ENCODE assay signal across 13 cellular contexts in genomic region chr16:84596801-84597517, GRCh38. TPM values are rescaled to one million over a fixed set of nuclear protein-coding genes. Genes with fewer than 3 reads are reported as not detected.
DNase-seq lines count a peak whose midpoint lies in the region; ATAC-seq, FAIRE-seq and TF ChIP-seq lines count a peak whose summit lies in the region.
"Had no signal": no experiment of that assay in that cellular context is flagged by ENCODE, and none has a peak within 500 bp of the region (broad histone marks: within the 10 kb centered on the region; RNA-seq: fewer than 3 reads in every experiment).

No MANE protein-coding gene starts in this region.

- ATAC-seq in upper lobe of right lung (no peak), pancreas (no peak), HG03432 (IDR thresholded peaks at IDR 0.05; ENCODE audit: unreplicated experiment) (no peak)
- ATAC-seq: psoas muscle had no signal

- no peaks in the 10 kb centered on the region for H3K9me3 Mint-ChIP-seq in activated naive CD4-positive, alpha-beta T cell treated with anti-CD3 and anti-CD28 coated beads, Interleukin-2, amount 50 U/mL, for 24 hours
- no peaks in the 10 kb centered on the region for H3K9me3 Mint-ChIP-seq in astrocyte (ENCODE audit: unreplicated experiment)

- peak overlapping the region; percentile 92 for H3K27ac Mint-ChIP-seq in activated naive CD4-positive, alpha-beta T cell treated with anti-CD3 and anti-CD28 coated beads, Interleukin-2, amount 50 U/mL, for 24 hours
- H3K27ac Mint-ChIP-seq in astrocyte (ENCODE audit: unreplicated experiment): peak overlapping the region; percentile 88

- H3K4me3 ChIP-seq in astrocyte (ENCODE audit: insufficient read depth, low read depth, low read length) (no peak overlapping the region), muscle layer of duodenum (ENCODE audit: low read depth in 1 of 2, low read length in 2 of 2) (no peak overlapping the region), upper lobe of right lung (no peak overlapping the region), pancreas (no peak overlapping the region)
- H3K4me3 ChIP-seq: psoas muscle, testis had no signal

- peaks cover 67% of the 10 kb centered on the region for H4K20me1 ChIP-seq in astrocyte (ENCODE audit: insufficient read depth, low read length)

- TF ChIP-seq CTCF in astrocyte (IDR thresholded peaks at IDR 0.05; ENCODE audit: insufficient read depth, low read depth, low read length) (no peak), upper lobe of right lung (IDR thresholded peaks at IDR 0.05) (no peak), pancreas (IDR thresholded peaks at IDR 0.05) (no peak)

- peaks cover 3% of the 10 kb centered on the region for H3K36me3 ChIP-seq in astrocyte (ENCODE audit: insufficient read depth, low read length)
- peaks cover 2 to 5% of the 10 kb centered on the region in 2 donors for H3K36me3 ChIP-seq in muscle layer of duodenum (ENCODE audit: control insufficient read depth in 1 of 2, insufficient read depth in 2 of 2, low read length in 2 of 2)
- H3K36me3 ChIP-seq in upper lobe of right lung: no peaks in the 10 kb centered on the region
- no peaks in the 10 kb centered on the region for H3K36me3 ChIP-seq in pancreas

- no peaks in the 10 kb centered on the region for H3K27me3 Mint-ChIP-seq in activated naive CD4-positive, alpha-beta T cell treated with anti-CD3 and anti-CD28 coated beads, Interleukin-2, amount 50 U/mL, for 24 hours
- H3K27me3 Mint-ChIP-seq in astrocyte (ENCODE audit: low read depth, unreplicated experiment): no peaks in the 10 kb centered on the region

- H3K4me1 ChIP-seq in astrocyte (ENCODE audit: insufficient read depth, low read length) (peaks cover 58% of the 10 kb centered on the region), muscle layer of duodenum (ENCODE audit: control insufficient read depth in 1 of 2, insufficient read depth in 2 of 2, low read length in 2 of 2) (peaks cover 12 to 21% of the 10 kb centered on the region in 2 donors), upper lobe of right lung (peaks cover 55% of the 10 kb centered on the region), pancreas (peaks cover 0 to 8% (median 6%) of the 10 kb centered on the region in 3 donors)
- H3K4me1 ChIP-seq: psoas muscle had no signal

- H2AFZ ChIP-seq in astrocyte (ENCODE audit: low read depth, low read length): no peak overlapping the region

- DNase-seq in activated naive CD4-positive, alpha-beta T cell treated with Interleukin-2 at 50 U/mL for 16 hours: no peak
- DNase-seq in astrocyte (ENCODE audit: low read depth): no peak
- DNase-seq in upper lobe of right lung: no peak
- no peak for DNase-seq in pancreas
- DNase-seq in KBM-7: no peak
- DNase-seq: islet precursor cell; NCI-H2029; stimulated activated CD4-positive, alpha-beta T cell treated with anti-CD3 and anti-CD28 coated beads, Interleukin-4, amount 100 ng/mL, for 4 hours; testis had no signal

- H3K4me3 Mint-ChIP-seq in activated naive CD4-positive, alpha-beta T cell treated with anti-CD3 and anti-CD28 coated beads, Interleukin-2, amount 50 U/mL, for 24 hours: peak overlapping the region; percentile 64
- H3K4me3 Mint-ChIP-seq in astrocyte (ENCODE audit: unreplicated experiment): no peak overlapping the region

- H3K36me3 Mint-ChIP-seq in activated naive CD4-positive, alpha-beta T cell treated with anti-CD3 and anti-CD28 coated beads, Interleukin-2, amount 50 U/mL, for 24 hours: peaks cover 7% of the 10 kb centered on the region
- H3K36me3 Mint-ChIP-seq in astrocyte (ENCODE audit: low read depth, unreplicated experiment): peaks cover 25% of the 10 kb centered on the region

- H3K79me2 ChIP-seq in astrocyte (ENCODE audit: insufficient read depth, low read length): peaks cover 85% of the 10 kb centered on the region

- H3K27me3 ChIP-seq in astrocyte (ENCODE audit: insufficient read depth, low read length): no peaks in the 10 kb centered on the region
- no peaks in the 10 kb centered on the region for H3K27me3 ChIP-seq in muscle layer of duodenum (ENCODE audit: low read depth, low read length)
- no peaks in the 10 kb centered on the region for H3K27me3 ChIP-seq in upper lobe of right lung
- H3K27me3 ChIP-seq in pancreas: no peaks in the 10 kb centered on the region
- H3K27me3 ChIP-seq: testis had no signal

- intact Hi-C loops in upper lobe of right lung (cut with DNase I): no loop called here
- intact Hi-C loops in pancreas (cut with DNase I): no loop called here

- 91 to 96% methylated on average over 14 of the region's 14 CpGs for WGBS in pancreas, 2 donors

- no peak overlapping the region for H3K9ac ChIP-seq in astrocyte (ENCODE audit: low read length)

- in situ Hi-C loops in KBM-7 (cut with MboI; ENCODE audit: low pct_unique_long_range_greater_than_20kb, low sequenced_read_pairs): no loop called here

- H3K4me1 Mint-ChIP-seq in activated naive CD4-positive, alpha-beta T cell treated with anti-CD3 and anti-CD28 coated beads, Interleukin-2, amount 50 U/mL, for 24 hours: peaks cover 89% of the 10 kb centered on the region
- H3K4me1 Mint-ChIP-seq in astrocyte (ENCODE audit: low read depth, unreplicated experiment): peaks cover 51% of the 10 kb centered on the region

- no peak overlapping the region for H3K4me2 ChIP-seq in astrocyte (ENCODE audit: low read length)

- H3K9me3 ChIP-seq in astrocyte (ENCODE audit: insufficient read depth, low read depth, low read length) (no peaks in the 10 kb centered on the region), muscle layer of duodenum (ENCODE audit: control insufficient read depth in 1 of 2, low read length in 2 of 2) (no peaks in the 10 kb centered on the region), upper lobe of right lung (no peaks in the 10 kb centered on the region), pancreas (no peaks in the 10 kb centered on the region)
- H3K9me3 ChIP-seq: psoas muscle, testis had no signal

- FAIRE-seq in astrocyte (lab: Jason Lieb, UNC) (no peak), pancreas (lab: Jason Lieb, UNC) (no peak)

- H3K27ac ChIP-seq in astrocyte (ENCODE audit: low read depth, low read length): no peak overlapping the region
- H3K27ac ChIP-seq in muscle layer of duodenum (ENCODE audit: low read length): peak overlapping the region; percentile 63
- H3K27ac ChIP-seq in upper lobe of right lung: peak overlapping the region; percentile 53
- peak overlapping the region in 1 of 4 donors; percentile 21 for H3K27ac ChIP-seq in pancreas
- H3K27ac ChIP-seq: psoas muscle, testis had no signal

RNA-seq across cellular contexts. Expression of gene COTL1, which starts 20.9 kb away (rescaled TPM):
- total RNA-seq in astrocyte (300 and 359 TPM in 2 replicates), upper lobe of right lung (129 TPM), pancreas (10 to 100 TPM in 5 of 6 donors, 1 to 10 TPM in 1; 6.8 to 44.3 (median 19.1) TPM)
- polyA plus RNA-seq in pancreas: 10 to 100 TPM; 14.8 to 23.3 TPM

RNA-seq across cellular contexts. Expression of gene KLHL36, which starts 51.4 kb away (rescaled TPM):
- total RNA-seq in astrocyte (46.3 and 49.0 TPM in 2 replicates), upper lobe of right lung (56.3 TPM), pancreas (10 to 100 TPM; 24.6 to 41.5 (median 27.4) TPM)
- 10 to 100 TPM; 18.1 to 18.7 TPM for polyA plus RNA-seq in pancreas
